ENCODE assay signal across 1 cellular context in genomic region chr18:3594760-3595241, GRCh38.
A peak's percentile ranks its signal among the peaks of the same experiment; 100 is the strongest.
TF ChIP-seq lines count a peak whose summit lies in the region.

No MANE protein-coding gene starts in this region.

TF ChIP-seq in A549, 52 proteins besides CTCF, POLR2A, EP300 and RAD21 (continued from another document):
- TF ChIP-seq, protein P1, sequence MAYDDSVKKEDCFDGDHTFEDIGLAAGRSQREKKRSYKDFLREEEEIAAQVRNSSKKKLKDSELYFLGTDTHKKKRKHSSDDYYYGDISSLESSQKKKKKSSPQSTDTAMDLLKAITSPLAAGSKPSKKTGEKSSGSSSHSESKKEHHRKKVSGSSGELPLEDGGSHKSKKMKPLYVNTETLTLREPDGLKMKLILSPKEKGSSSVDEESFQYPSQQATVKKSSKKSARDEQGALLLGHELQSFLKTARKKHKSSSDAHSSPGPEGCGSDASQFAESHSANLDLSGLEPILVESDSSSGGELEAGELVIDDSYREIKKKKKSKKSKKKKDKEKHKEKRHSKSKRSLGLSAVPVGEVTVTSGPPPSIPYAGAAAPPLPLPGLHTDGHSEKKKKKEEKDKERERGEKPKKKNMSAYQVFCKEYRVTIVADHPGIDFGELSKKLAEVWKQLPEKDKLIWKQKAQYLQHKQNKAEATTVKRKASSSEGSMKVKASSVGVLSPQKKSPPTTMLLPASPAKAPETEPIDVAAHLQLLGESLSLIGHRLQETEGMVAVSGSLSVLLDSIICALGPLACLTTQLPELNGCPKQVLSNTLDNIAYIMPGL (CRISPR knock-in tag; IDR thresholded peaks at IDR 0.05; ENCODE audit: borderline replicate concordance), result peak; percentile 56; the same call in 1 of the 2 replicates
- TF ChIP-seq HOXB5 (CRISPR knock-in tag; IDR thresholded peaks at IDR 0.05) (peak; percentile 76; the same call in 1 of the 2 replicates), CBX2 (IDR thresholded peaks at IDR 0.05; ENCODE audit: borderline replicate concordance, low read depth) (no peak), TFCP2L1 (CRISPR knock-in tag; IDR thresholded peaks at IDR 0.05) (peak; percentile 44; the same call in 1 of the 2 replicates), KDM1A (IDR thresholded peaks at IDR 0.05; ENCODE audit: low read depth) (no peak), PHF8 (IDR thresholded peaks at IDR 0.05; ENCODE audit: borderline replicate concordance, low read depth) (no peak), HOXB13 (CRISPR knock-in tag; IDR thresholded peaks at IDR 0.05; ENCODE audit: low read depth) (peak; percentile 75; the same call in 1 of the 2 replicates), ZSCAN20 (CRISPR knock-in tag; IDR thresholded peaks at IDR 0.05) (peak; percentile 36), TP53 (CRISPR knock-in tag; IDR thresholded peaks at IDR 0.05) (peak; percentile 39; the same call in 1 of the 2 replicates), JUNB (IDR thresholded peaks at IDR 0.05) (no peak), JUN (IDR thresholded peaks at IDR 0.05) (no peak; a peak in 1 of 5 replicates), HOXA7 (CRISPR knock-in tag; IDR thresholded peaks at IDR 0.05) (peak; percentile 74)
- TF ChIP-seq, protein P2, sequence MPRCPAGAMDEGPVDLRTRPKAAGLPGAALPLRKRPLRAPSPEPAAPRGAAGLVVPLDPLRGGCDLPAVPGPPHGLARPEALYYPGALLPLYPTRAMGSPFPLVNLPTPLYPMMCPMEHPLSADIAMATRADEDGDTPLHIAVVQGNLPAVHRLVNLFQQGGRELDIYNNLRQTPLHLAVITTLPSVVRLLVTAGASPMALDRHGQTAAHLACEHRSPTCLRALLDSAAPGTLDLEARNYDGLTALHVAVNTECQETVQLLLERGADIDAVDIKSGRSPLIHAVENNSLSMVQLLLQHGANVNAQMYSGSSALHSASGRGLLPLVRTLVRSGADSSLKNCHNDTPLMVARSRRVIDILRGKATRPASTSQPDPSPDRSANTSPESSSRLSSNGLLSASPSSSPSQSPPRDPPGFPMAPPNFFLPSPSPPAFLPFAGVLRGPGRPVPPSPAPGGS (IDR thresholded peaks at IDR 0.05), result no peak; the same call in 2 of the 3 replicates
